In genomic region chr12:113273053-113273725, GRCh38 we compare ENCODE assay signal across 16 cellular contexts. TPM values are rescaled to one million over a fixed set of nuclear protein-coding genes. Genes with fewer than 3 reads are reported as not detected.
DNase-seq lines count a peak whose midpoint lies in the region; ATAC-seq and TF ChIP-seq lines count a peak whose summit lies in the region.
"Had no signal": no experiment of that assay in that cellular context is flagged by ENCODE, and none has a peak within 500 bp of the region (broad histone marks: within the 10 kb centered on the region; RNA-seq: fewer than 3 reads in every experiment).

No MANE protein-coding gene starts in this region.

- H3K36me3 Mint-ChIP-seq in WTC11: peaks cover 14% of the 10 kb centered on the region

- TF ChIP-seq CTCF in WTC11 (IDR thresholded peaks at IDR 0.05) (no peak), fibroblast of lung (conservative IDR thresholded peaks at IDR 0.05 in 1 of 2, IDR thresholded peaks at IDR 0.05 in 1 of 2; ENCODE audit: low read depth in 1 of 2, low read length in 2 of 2) (no peak), sigmoid colon (IDR thresholded peaks at IDR 0.05) (no peak), A673 (conservative IDR thresholded peaks at IDR 0.05; ENCODE audit: low read depth, low read length) (no peak)

- H3K79me2 ChIP-seq in fibroblast of lung (ENCODE audit: control insufficient read depth, insufficient read depth, low read length): no peaks in the 10 kb centered on the region

- H3K27me3 Mint-ChIP-seq in WTC11 (ENCODE audit: low read depth): no peaks in the 10 kb centered on the region
- H3K27me3 Mint-ChIP-seq: activated naive CD8-positive, alpha-beta T cell; B cell; memory B cell had no signal

- peak overlapping the region; percentile 20 to 87 (median 59); a peak in 20 of 22 replicates for H3K4me2 ChIP-seq in BLaER1 treated with 17β-estradiol and CSF1 and Interleukin-3, amounts not matched to agents 10 nM and 100 nM
- H3K4me2 ChIP-seq in fibroblast of lung (ENCODE audit: extremely low read depth, insufficient read depth, low read length): no peak overlapping the region

- CTCF ChIA-PET in WTC11 (lab: Charles Lee) (no interaction called here), A673 (lab: Charles Lee) (no interaction called here)

- H3K36me3 ChIP-seq in BLaER1 treated with 17β-estradiol and CSF1 and Interleukin-3, amounts not matched to agents 10 nM and 100 nM: peaks cover 0 to 93% (median 0%) of the 10 kb centered on the region in 11 experiments; a peak in 5 of 22 replicates
- no peaks in the 10 kb centered on the region for H3K36me3 ChIP-seq in fibroblast of lung (ENCODE audit: control insufficient read depth, insufficient read depth, low read length)
- H3K36me3 ChIP-seq in sigmoid colon: peaks cover 14 to 90% (median 38%) of the 10 kb centered on the region in 4 donors
- H3K36me3 ChIP-seq in A673 (ENCODE audit: insufficient read depth, low read length, poor library complexity, severe bottlenecking): no peaks in the 10 kb centered on the region
- H3K36me3 ChIP-seq: MG63, ovary had no signal

- no peak overlapping the region for H2AFZ ChIP-seq in fibroblast of lung (ENCODE audit: low read length)

- no peaks in the 10 kb centered on the region; a peak in 1 of 22 replicates for H3K9me3 ChIP-seq in BLaER1 treated with 17β-estradiol and CSF1 and Interleukin-3, amounts not matched to agents 10 nM and 100 nM (replicated peaks in 1 of 11)
- H3K9me3 ChIP-seq in fibroblast of lung (ENCODE audit: control insufficient read depth, insufficient read depth, low read depth, low read length) (no peaks in the 10 kb centered on the region), sigmoid colon (no peaks in the 10 kb centered on the region), A673 (ENCODE audit: low read depth, low read length, poor library complexity, severe bottlenecking) (no peaks in the 10 kb centered on the region)
- H3K9me3 ChIP-seq: MG63, ovary had no signal

- H4K20me1 ChIP-seq in BLaER1 treated with 17β-estradiol and CSF1 and Interleukin-3, amounts not matched to agents 10 nM and 100 nM: peaks cover 0 to 15% (median 0%) of the 10 kb centered on the region in 11 experiments; a peak in 7 of 22 replicates
- H4K20me1 ChIP-seq in fibroblast of lung (ENCODE audit: control insufficient read depth, extremely low read depth, insufficient read depth, low read length): no peaks in the 10 kb centered on the region

- no peak overlapping the region for H3K4me3 ChIP-seq in BLaER1 treated with 17β-estradiol and CSF1 and Interleukin-3, amounts not matched to agents 10 nM and 100 nM
- H3K4me3 ChIP-seq in fibroblast of lung (replicated peaks in 1 of 4; ENCODE audit: control extremely low read depth in 1 of 4, insufficient read depth in 1 of 4, low read depth in 3 of 4, low read length in 4 of 4): no peak overlapping the region
- no peak overlapping the region for H3K4me3 ChIP-seq in sigmoid colon
- no peak overlapping the region for H3K4me3 ChIP-seq in A673 (ENCODE audit: low read depth, low read length, poor library complexity, severe bottlenecking)
- H3K4me3 ChIP-seq: MG63, ovary, SK-N-MC had no signal

- H3K4me1 Mint-ChIP-seq in WTC11: no peaks in the 10 kb centered on the region
- H3K4me1 Mint-ChIP-seq: B cell, memory B cell had no signal

- 91 to 95% methylated on average over 13 of the region's 13 CpGs for WGBS in sigmoid colon, 2 donors

- H3K9me3 Mint-ChIP-seq in WTC11: no peaks in the 10 kb centered on the region
- H3K9me3 Mint-ChIP-seq: memory B cell had no signal

- no peak overlapping the region; a peak in 1 of 22 replicates for H3K9ac ChIP-seq in BLaER1 treated with 17β-estradiol and CSF1 and Interleukin-3, amounts not matched to agents 10 nM and 100 nM
- H3K9ac ChIP-seq in fibroblast of lung (ENCODE audit: insufficient read depth, low read length): no peak overlapping the region

- TF ChIP-seq EP300 in sigmoid colon (IDR thresholded peaks at IDR 0.05): no peak

- no TSS peak for BruUV-seq in A673 (replicated peaks; lab: Mats Ljungman, UMichigan)

- H3K27me3 ChIP-seq in BLaER1 treated with 17β-estradiol and CSF1 and Interleukin-3, amounts not matched to agents 10 nM and 100 nM: no peaks in the 10 kb centered on the region
- H3K27me3 ChIP-seq in fibroblast of lung (ENCODE audit: control insufficient read depth, insufficient read depth, low read length) (no peaks in the 10 kb centered on the region), sigmoid colon (no peaks in the 10 kb centered on the region), A673 (replicated peaks; ENCODE audit: insufficient read depth, low read depth, low read length, poor library complexity) (no peaks in the 10 kb centered on the region)
- H3K27me3 ChIP-seq: MG63, ovary had no signal

- peaks cover 13 to 52% (median 23%) of the 10 kb centered on the region in 10 experiments; a peak in 19 of 20 replicates for H3K4me1 ChIP-seq in BLaER1 treated with 17β-estradiol and CSF1 and Interleukin-3, amounts not matched to agents 10 nM and 100 nM
- H3K4me1 ChIP-seq in fibroblast of lung (ENCODE audit: control insufficient read depth, extremely low read depth, insufficient read depth, low read length) (peaks cover 11% of the 10 kb centered on the region), sigmoid colon (peaks cover 0 to 25% (median 21%) of the 10 kb centered on the region in 4 donors), A673 (ENCODE audit: insufficient read depth, low read length, poor library complexity, severe bottlenecking) (no peaks in the 10 kb centered on the region)

- no peak for TF ChIP-seq POLR2A in sigmoid colon (IDR thresholded peaks at IDR 0.05)

- intact Hi-C loops in sigmoid colon (cut with DNase I) (no loop called here), A673 (cut with micrococcal nuclease; ENCODE audit: unreplicated experiment) (no loop called here)

- H3K4me3 Mint-ChIP-seq in WTC11: no peak overlapping the region
- H3K4me3 Mint-ChIP-seq: activated naive CD8-positive, alpha-beta T cell; B cell; memory B cell had no signal

- peak overlapping the region in 1 of 11 experiments; percentile 72; a peak in 1 of 22 replicates for H3K27ac ChIP-seq in BLaER1 treated with 17β-estradiol and CSF1 and Interleukin-3, amounts not matched to agents 10 nM and 100 nM
- no peak overlapping the region for H3K27ac ChIP-seq in fibroblast of lung (ENCODE audit: insufficient read depth, low read length)
- H3K27ac ChIP-seq in sigmoid colon: peak overlapping the region; percentile 57 to 72 (median 70)
- H3K27ac ChIP-seq in A673 (ENCODE audit: low read depth, low read length, poor library complexity, severe bottlenecking): no peak overlapping the region
- H3K27ac ChIP-seq: SK-N-MC, VCaP had no signal

- POLR2A ChIA-PET in WTC11 (lab: Charles Lee): no interaction called here
- POLR2A ChIA-PET in A673 (lab: Charles Lee; ENCODE audit: low non-redundant PET): no interaction called here

- ATAC-seq in WTC11: peak; percentile 56
- ATAC-seq in HG03378 (IDR thresholded peaks at IDR 0.05; ENCODE audit: unreplicated experiment): no peak

- no peak for DNase-seq in WTC11 (ENCODE audit: low spot score)
- peak; percentile 18 to 20 for DNase-seq in fibroblast of lung (ENCODE audit: low read depth in 2 of 2)
- DNase-seq in sigmoid colon: no peak
- no peak for DNase-seq in activated effector memory CD4-positive, alpha-beta T cell treated with Interleukin-2 at 50 U/mL for 16 hours
- DNase-seq in foreskin melanocyte: no peak
- no peak for DNase-seq in A673 (ENCODE audit: low spot score)
- DNase-seq: effector memory CD4-positive, alpha-beta T cell; MG63 had no signal

- H3K27ac Mint-ChIP-seq in WTC11: no peak overlapping the region; the same call in 1 of the 2 replicates
- H3K27ac Mint-ChIP-seq: activated naive CD8-positive, alpha-beta T cell; B cell; memory B cell had no signal

TF ChIP-seq in WTC11, 78 proteins besides CTCF, POLR2A, EP300 and RAD21 (continues in another document):
- TF ChIP-seq ZNF121 (CRISPR knock-in tag; IDR thresholded peaks at IDR 0.05) (no peak), ATF3 (CRISPR knock-in tag; conservative IDR thresholded peaks at IDR 0.05) (no peak), NR2C2 (CRISPR knock-in tag; IDR thresholded peaks at IDR 0.05) (no peak), ZSCAN18 (CRISPR knock-in tag; IDR thresholded peaks at IDR 0.05) (no peak), HMGXB4 (CRISPR knock-in tag; IDR thresholded peaks at IDR 0.05) (no peak), ELF4 (CRISPR knock-in tag; IDR thresholded peaks at IDR 0.05; ENCODE audit: low read depth) (no peak), ESRRA (CRISPR knock-in tag; IDR thresholded peaks at IDR 0.05; ENCODE audit: borderline replicate concordance) (no peak)

RNA-seq across cellular contexts. Expression of gene TPCN1, which starts 51.9 kb away (rescaled TPM):
- total RNA-seq in WTC11 (2021): 29.0 to 32.7 TPM (median 30.7 TPM) in 3 replicates
- total RNA-seq in fibroblast of lung: 10.8 and 17.2 TPM in 2 replicates
- polyA plus RNA-seq in fibroblast of lung: 12.1 and 17.8 TPM in 2 replicates
- polyA plus RNA-seq in fibroblast of lung (2012): 11.9 and 19.3 TPM in 2 replicates
- polyA minus RNA-seq in fibroblast of lung (ENCODE audit: low replicate concordance): 37.5 and 45.4 TPM in 2 replicates
- total RNA-seq in sigmoid colon: 10 to 100 TPM; 25.7 to 51.5 (median 28.9) TPM
- polyA plus RNA-seq in sigmoid colon: 10 to 100 TPM in 1 of 3 donors, 1 to 10 TPM in 2; 6.0 to 51.0 (median 9.7) TPM
- total RNA-seq in A673 (2021): 18.8 and 25.8 TPM in 2 replicates

Comparison
In these comparisons a context has a peak if more than half of its experiments do, and no peak if none do; other contexts are left out.
1. H3K27ac ChIP-seq: peak in sigmoid colon (4 of 4); none in fibroblast of lung (single experiment) and A673 (single experiment).
2. DNase-seq: peak in fibroblast of lung (2 of 2); none in WTC11 (single experiment), sigmoid colon (single experiment), activated effector memory CD4-positive, alpha-beta T cell treated with Interleukin-2 at 50 U/mL for 16 hours (single experiment), foreskin melanocyte (single experiment) and A673 (single experiment).